Comparison of ENCODE assay signal across 8 cellular contexts in the genomic region with DNA sequence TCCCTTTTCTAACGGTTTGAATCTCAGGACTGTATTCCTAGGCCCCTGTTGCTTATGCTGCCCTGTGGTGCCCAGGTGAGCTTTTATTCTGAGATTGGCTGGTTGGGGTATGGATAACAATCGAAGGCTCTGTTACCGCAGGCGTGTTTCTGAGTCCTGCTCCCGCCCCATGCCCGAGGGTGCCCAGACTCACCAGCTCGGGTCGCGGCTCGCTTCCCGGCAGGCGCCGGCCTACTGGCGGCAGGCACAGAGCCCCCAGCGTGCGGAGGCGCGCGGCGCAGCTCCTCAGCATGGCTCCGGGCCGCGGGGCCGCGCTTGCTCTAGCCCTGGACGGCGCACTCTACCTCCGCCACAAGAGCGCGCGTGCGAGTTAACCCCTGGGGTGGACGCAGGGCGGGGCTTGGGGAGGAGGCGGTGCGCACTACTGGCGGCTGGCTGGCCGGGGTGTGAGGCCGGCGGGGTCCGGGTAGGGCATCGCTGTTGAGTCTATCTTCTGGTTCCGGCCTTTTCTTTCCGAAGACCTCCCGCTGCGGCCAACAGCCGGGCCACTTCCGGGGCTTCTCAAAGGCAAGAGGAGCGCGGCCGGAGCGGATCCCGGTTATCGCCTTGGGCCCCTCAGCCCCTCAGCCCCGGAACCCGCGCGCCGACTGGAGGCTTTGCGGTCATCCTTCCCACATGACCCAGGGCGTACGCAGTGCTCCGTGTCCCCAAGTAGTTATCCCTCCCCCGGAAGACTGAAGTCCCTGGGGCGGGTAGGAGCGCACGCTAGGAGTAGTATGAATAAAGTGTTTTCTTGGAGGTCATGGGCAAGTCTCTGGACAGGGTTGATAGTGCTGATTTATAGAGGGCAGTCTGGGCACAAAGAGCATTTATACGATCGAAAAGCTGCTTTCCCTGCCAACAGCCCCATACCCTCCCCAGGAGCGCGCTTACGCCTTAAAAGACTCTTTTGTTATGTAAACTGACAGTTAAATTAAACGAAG. TPM values are rescaled to one million over a fixed set of nuclear protein-coding genes. Genes with fewer than 3 reads are reported as not detected.
DNase-seq lines count a peak whose midpoint lies in the region; ATAC-seq lines count a peak whose summit lies in the region.

A gene (minus strand): TSS at position 345 of the 983 bp plus-strand sequence. CDS start 53 bp downstream, at position 292.

- no peak within 1 kb of the TSS for H2BK12ac ChIP-seq in neuronal stem cell (ENCODE audit: low read length)

- WGBS in neuronal stem cell (ENCODE audit: extremely low coverage in 2 of 2, insufficient read length in 2 of 2, insufficient replicate concordance in 1 of 2), 2 donors, result no CpG with 5 or more reads among the region's 73 CpGs

- peak within 1 kb of the TSS; percentile 97 for H3K18ac ChIP-seq in neuronal stem cell (ENCODE audit: low read length)

- peak within 1 kb of the TSS; percentile 63 for H3K4me3 ChIP-seq in SJCRH30
- H3K4me3 ChIP-seq in neuronal stem cell (ENCODE audit: low read length in 2 of 2), result peak within 1 kb of the TSS; percentile 87 to 97
- peak within 1 kb of the TSS; percentile 72 to 87 (median 85) for H3K4me3 ChIP-seq in subcutaneous abdominal adipose tissue (ENCODE audit: low read depth in 1 of 5, low read length in 5 of 5)

- peak; percentile 95 for ATAC-seq in GM21576 (IDR thresholded peaks at IDR 0.05; ENCODE audit: unreplicated experiment)

- H3K4ac ChIP-seq in neuronal stem cell (ENCODE audit: low read length), result no peak within 1 kb of the TSS

- H3K4me2 ChIP-seq in neuronal stem cell (ENCODE audit: insufficient read depth, low read length, poor library complexity, severe bottlenecking), result peak within 1 kb of the TSS; percentile 91

- peak within 1 kb of the TSS; percentile 59 to 97 (median 88) for H3K27ac Mint-ChIP-seq in IgD-negative memory B cell

- peak within 1 kb of the TSS; percentile 69 for H3K27ac ChIP-seq in SJCRH30
- H3K27ac ChIP-seq in neuronal stem cell (replicated peaks; ENCODE audit: low read length), result peak within 1 kb of the TSS; percentile 40
- peak within 1 kb of the TSS; percentile 87 for H3K27ac ChIP-seq in subcutaneous abdominal adipose tissue (ENCODE audit: low read depth, low read length)

- no peak within 1 kb of the TSS for H2BK5ac ChIP-seq in neuronal stem cell (ENCODE audit: low read length)

- H3K9ac ChIP-seq in neuronal stem cell (ENCODE audit: low read depth, low read length, poor library complexity), result peak within 1 kb of the TSS; percentile 72
- peak within 1 kb of the TSS; percentile 84 to 96 (median 93) for H3K9ac ChIP-seq in subcutaneous abdominal adipose tissue (ENCODE audit: low read length in 5 of 5)

- H3K79me1 ChIP-seq in neuronal stem cell (ENCODE audit: low read depth, low read length), result peaks cover 2% of the 10 kb centered on the region

- H4K91ac ChIP-seq in neuronal stem cell (ENCODE audit: low read depth, low read length, poor library complexity), result no peak within 1 kb of the TSS

- DNase-seq in DMS53 treated with DMSO at 0.1 percent for 48 hours (lab: John Stamatoyannopoulos, UW; ENCODE audit: unreplicated experiment) (peak; percentile 96), SJCRH30 (peak; percentile 95 to 97), foreskin melanocyte (peak; percentile 100), neuronal stem cell (ENCODE audit: low spot score) (peak; percentile 87)
- DNase-seq in activated naive CD4-positive, alpha-beta T cell (lab: John Stamatoyannopoulos, UW), result peak; percentile 75 to 85 (median 84)

- 0 out of 2 replicates have a peak, but pooled peaks cover 2% of the 10 kb centered on the region for H3K4me1 ChIP-seq in SJCRH30
- H3K4me1 ChIP-seq in neuronal stem cell (ENCODE audit: control insufficient read depth in 2 of 2, insufficient read depth in 1 of 2, low read depth in 1 of 2, low read length in 2 of 2), result peaks cover 0 to 2% of the 10 kb centered on the region in 2 donors
- peaks cover 0 to 24% (median 19%) of the 10 kb centered on the region in 5 donors for H3K4me1 ChIP-seq in subcutaneous abdominal adipose tissue (ENCODE audit: control insufficient read depth in 5 of 5, insufficient read depth in 5 of 5, low read length in 5 of 5)

- no peaks in the 10 kb centered on the region for H3K9me3 ChIP-seq in SJCRH30 (replicated peaks)
- peaks cover 9 to 14% of the 10 kb centered on the region in 2 donors for H3K9me3 ChIP-seq in neuronal stem cell (replicated peaks in 1 of 2; ENCODE audit: control insufficient read depth in 2 of 2, insufficient read depth in 1 of 2, low read depth in 1 of 2, low read length in 2 of 2)
- H3K9me3 ChIP-seq in subcutaneous abdominal adipose tissue (ENCODE audit: control insufficient read depth in 5 of 5, low read length in 5 of 5), result peaks cover 0 to 12% (median 4%) of the 10 kb centered on the region in 5 donors

- no peak within 1 kb of the TSS for H2BK120ac ChIP-seq in neuronal stem cell (ENCODE audit: low read depth, low read length)

- peak within 1 kb of the TSS; percentile 98 for H2AFZ ChIP-seq in neuronal stem cell (ENCODE audit: low read length)

- peaks cover 16% of the 10 kb centered on the region for H3K36me3 Mint-ChIP-seq in IgD-negative memory B cell

- peaks cover 15 to 18% (median 17%) of the 10 kb centered on the region in 3 donors for H3K4me1 Mint-ChIP-seq in IgD-negative memory B cell

- H3K14ac ChIP-seq in neuronal stem cell (ENCODE audit: low read length), result no peak within 1 kb of the TSS

- peaks cover 0 to 2% (median 1%) of the 10 kb centered on the region in 3 donors for H3K9me3 Mint-ChIP-seq in IgD-negative memory B cell

- no peak within 1 kb of the TSS for H4K8ac ChIP-seq in neuronal stem cell (ENCODE audit: low read depth, low read length)

- no peaks in the 10 kb centered on the region; the same call in 1 of the 2 replicates for H3K36me3 ChIP-seq in SJCRH30
- peaks cover 1 to 8% of the 10 kb centered on the region in 2 donors for H3K36me3 ChIP-seq in neuronal stem cell (replicated peaks in 1 of 2; ENCODE audit: control insufficient read depth in 2 of 2, insufficient read depth in 2 of 2, low read length in 2 of 2)
- peaks cover 0 to 5% (median 0%) of the 10 kb centered on the region in 5 donors for H3K36me3 ChIP-seq in subcutaneous abdominal adipose tissue (ENCODE audit: control insufficient read depth in 5 of 5, insufficient read depth in 5 of 5, low read length in 5 of 5)

- H2BK15ac ChIP-seq in neuronal stem cell (ENCODE audit: low read length), result no peak within 1 kb of the TSS

- H3K23ac ChIP-seq in neuronal stem cell (ENCODE audit: low read depth, low read length, poor library complexity), result peak within 1 kb of the TSS; percentile 98

- no peak within 1 kb of the TSS for H2AK5ac ChIP-seq in neuronal stem cell (ENCODE audit: low read depth, low read length)

- H3K27me3 ChIP-seq in SJCRH30 (no peaks in the 10 kb centered on the region), neuronal stem cell (ENCODE audit: control insufficient read depth in 3 of 3, insufficient read depth in 3 of 3, low read depth in 1 of 3, low read length in 3 of 3) (peaks cover 0 to 7% (median 2%) of the 10 kb centered on the region in 3 experiments), subcutaneous abdominal adipose tissue (ENCODE audit: control insufficient read depth in 5 of 5, insufficient read depth in 4 of 5, low read length in 5 of 5) (no peaks in the 10 kb centered on the region)

- H3K4me3 Mint-ChIP-seq in IgD-negative memory B cell, result peak within 1 kb of the TSS; percentile 79 to 97 (median 91)

- no peaks in the 10 kb centered on the region for H3K27me3 Mint-ChIP-seq in IgD-negative memory B cell

RNA-seq across cellular contexts. Expression of the gene that starts here (rescaled TPM):
- 23.6 TPM for polyA plus RNA-seq in IgD-negative memory B cell
- total RNA-seq in SJCRH30 (2014; rRNA removed; shearing (Covaris generic)), result 13.5 and 15.4 TPM in 2 replicates
- 9.2 TPM for polyA plus RNA-seq in neuronal stem cell (2013, experiment 1 of 2)
- 9.8 TPM for polyA plus RNA-seq in neuronal stem cell (2013, experiment 2 of 2)

Comparison
In these comparisons a context has a peak if more than half of its experiments do, and no peak if none do; other contexts are left out.
1. Peak in every context shown above with its lines: DNase-seq, ATAC-seq, H3K4me3 ChIP-seq and H3K27ac ChIP-seq.